ENCODE assay signal across 15 cellular contexts in genomic region chr2:18701546-18701945, GRCh38.
A peak's percentile ranks its signal among the peaks of the same experiment; 100 is the strongest.
DNase-seq lines count a peak whose midpoint lies in the region; ATAC-seq and TF ChIP-seq lines count a peak whose summit lies in the region.
"Had no signal": no experiment of that assay in that cellular context is flagged by ENCODE, and none has a peak within 500 bp of the region (broad histone marks: within the 10 kb centered on the region; RNA-seq: fewer than 3 reads in every experiment).

No MANE protein-coding gene starts in this region.

- intact Hi-C loops in OCI-LY7 (cut with micrococcal nuclease; ENCODE audit: unreplicated experiment): no loop called here

- H3K27ac ChIP-seq in ACC112 (ENCODE audit: low read depth, low read length): peak overlapping the region; percentile 54
- no peak overlapping the region for H3K27ac ChIP-seq in mesenchymal stem cell (ENCODE audit: low read length, poor library complexity, severe bottlenecking)
- H3K27ac ChIP-seq in OCI-LY7 (ENCODE audit: low read depth, low read length, poor library complexity, severe bottlenecking): no peak overlapping the region
- H3K27ac ChIP-seq: C4-2B, HL-60 had no signal

- peak overlapping the region; percentile 5 for H3K9ac ChIP-seq in mesenchymal stem cell (ENCODE audit: low read length)

- H3K36me3 ChIP-seq in ACC112 (ENCODE audit: insufficient read depth, low read length): no peaks in the 10 kb centered on the region
- no peaks in the 10 kb centered on the region for H3K36me3 ChIP-seq in mesenchymal stem cell (ENCODE audit: control insufficient read depth in 1 of 2, insufficient read depth in 2 of 2, low read depth in 1 of 2, low read length in 2 of 2)
- H3K36me3 ChIP-seq in OCI-LY7 (ENCODE audit: insufficient read depth, low read length): no peaks in the 10 kb centered on the region
- H3K36me3 ChIP-seq: BE2C, HAP-1 had no signal

- H3K4me3 ChIP-seq in ACC112 (ENCODE audit: low read depth, low read length) (no peak overlapping the region), cardiac fibroblast (replicated peaks in 1 of 2; ENCODE audit: low read depth in 2 of 2, low read length in 2 of 2) (no peak overlapping the region), mesenchymal stem cell (ENCODE audit: insufficient read depth in 1 of 2, low read depth in 1 of 2, low read length in 2 of 2) (no peak overlapping the region), OCI-LY7 (ENCODE audit: low read depth, low read length, poor library complexity, severe bottlenecking) (no peak overlapping the region)
- H3K4me3 ChIP-seq: HAP-1 had no signal

- H3K18ac ChIP-seq in mesenchymal stem cell (ENCODE audit: low read depth in 1 of 2, low read length in 2 of 2): no peak overlapping the region

- H2BK12ac ChIP-seq in mesenchymal stem cell (ENCODE audit: low read length in 2 of 2): no peak overlapping the region

- no peak overlapping the region for H2BK5ac ChIP-seq in mesenchymal stem cell (ENCODE audit: low read depth, low read length, poor library complexity, severe bottlenecking)

- no peak for TF ChIP-seq CTCF in cardiac fibroblast (IDR thresholded peaks at IDR 0.05; ENCODE audit: low read depth, low read length)
- no peak for TF ChIP-seq CTCF in OCI-LY7 (conservative IDR thresholded peaks at IDR 0.05; ENCODE audit: low read length)

- ATAC-seq in left lobe of liver: no peak

- no peak overlapping the region for H3K4ac ChIP-seq in mesenchymal stem cell (ENCODE audit: low read depth in 1 of 2, low read length in 2 of 2)

- H4K8ac ChIP-seq in mesenchymal stem cell (ENCODE audit: low read length): no peak overlapping the region

- H3K9me2 ChIP-seq in OCI-LY7 (ENCODE audit: insufficient read depth, low read length): no peaks in the 10 kb centered on the region

- POLR2A ChIA-PET in OCI-LY7 (lab: Charles Lee): interaction anchor here (1.2 kb wide), 1 partner anchor 42 kb away, joined by 3 read pairs; no protein-coding TSS in a partner anchor

- H2BK15ac ChIP-seq in mesenchymal stem cell (ENCODE audit: low read depth, poor library complexity, severe bottlenecking): no peak overlapping the region

- no CpG with 5 or more reads among the region's 2 CpGs for WGBS in mesenchymal stem cell

- no peak overlapping the region for H3K23ac ChIP-seq in mesenchymal stem cell (ENCODE audit: low read length in 2 of 2)

- H3K27me3 ChIP-seq in ACC112 (ENCODE audit: insufficient read depth, low read length): no peaks in the 10 kb centered on the region
- H3K27me3 ChIP-seq in mesenchymal stem cell (ENCODE audit: control insufficient read depth in 1 of 2, insufficient read depth in 1 of 2, low read length in 2 of 2): no peaks in the 10 kb centered on the region
- H3K27me3 ChIP-seq: BE2C had no signal

- H3K4me2 ChIP-seq in mesenchymal stem cell (ENCODE audit: low read length, poor library complexity, severe bottlenecking) (no peak overlapping the region), OCI-LY7 (ENCODE audit: low read length) (no peak overlapping the region)

- peak; percentile 5 for DNase-seq in HCEC 1CT
- peak; percentile 25 to 26 for DNase-seq in cardiac fibroblast (ENCODE audit: low read depth in 2 of 2)
- DNase-seq in mesenchymal stem cell: no peak
- DNase-seq in left lobe of liver (ENCODE audit: low spot score): no peak
- DNase-seq in NCI-H187 (lab: John Stamatoyannopoulos, UW): no peak
- DNase-seq in OCI-LY7 (ENCODE audit: low spot score): no peak
- no peak for DNase-seq in activated T-cell treated with anti-CD3 and anti-CD28 coated beads for 4 hours
- DNase-seq: BE2C; CD4-positive, alpha-beta memory T cell; DMS79; GOT3 had no signal

- no peak overlapping the region for H4K91ac ChIP-seq in mesenchymal stem cell (ENCODE audit: low read length)

- peaks cover 39% of the 10 kb centered on the region for H3K4me1 ChIP-seq in ACC112 (ENCODE audit: control insufficient read depth, insufficient read depth, low read length, unreplicated experiment)
- H3K4me1 ChIP-seq in mesenchymal stem cell (ENCODE audit: control insufficient read depth, insufficient read depth, low read depth, low read length): no peaks in the 10 kb centered on the region
- H3K4me1 ChIP-seq in OCI-LY7 (ENCODE audit: insufficient read depth, low read length, poor library complexity, severe bottlenecking): no peaks in the 10 kb centered on the region
- H3K4me1 ChIP-seq: BE2C, HAP-1 had no signal

- H3K9me3 ChIP-seq in mesenchymal stem cell (ENCODE audit: control insufficient read depth, low read length) (no peaks in the 10 kb centered on the region), OCI-LY7 (ENCODE audit: low read length) (no peaks in the 10 kb centered on the region)
- H3K9me3 ChIP-seq: BE2C, HAP-1 had no signal

- no peak overlapping the region for H2BK120ac ChIP-seq in mesenchymal stem cell (ENCODE audit: low read depth, low read length)

- no peaks in the 10 kb centered on the region for H3K79me1 ChIP-seq in mesenchymal stem cell (replicated peaks; ENCODE audit: low read length, poor library complexity, severe bottlenecking)

- H4K20me1 ChIP-seq in OCI-LY7 (ENCODE audit: insufficient read depth, low read length): no peaks in the 10 kb centered on the region

- H2AFZ ChIP-seq in ACC112 (ENCODE audit: low read length, unreplicated experiment) (peak overlapping the region; percentile 34), mesenchymal stem cell (ENCODE audit: low read depth, low read length) (no peak overlapping the region), OCI-LY7 (ENCODE audit: low read length) (no peak overlapping the region)

- no peak overlapping the region for H2AK5ac ChIP-seq in mesenchymal stem cell (ENCODE audit: low read length, severe bottlenecking)

- no peaks in the 10 kb centered on the region for H3K79me2 ChIP-seq in ACC112 (ENCODE audit: control insufficient read depth, insufficient read depth, low read length, unreplicated experiment)
- H3K79me2 ChIP-seq in OCI-LY7 (ENCODE audit: insufficient read depth, low read depth, low read length): no peaks in the 10 kb centered on the region

- BruUV-seq in OCI-LY7 (replicated peaks; lab: Mats Ljungman, UMichigan): no TSS peak

- H3K14ac ChIP-seq in mesenchymal stem cell (ENCODE audit: low read length in 2 of 2): no peak overlapping the region

- CTCF ChIA-PET in OCI-LY7 (lab: Charles Lee; ENCODE audit: unreplicated experiment): no interaction called here

Comparison
In these comparisons a context has a peak if more than half of its experiments do, and no peak if none do; other contexts are left out.
1. DNase-seq: peak in HCEC 1CT (single experiment) and cardiac fibroblast (2 of 2); none in mesenchymal stem cell (single experiment), left lobe of liver (single experiment), NCI-H187 (0 of 2), OCI-LY7 (single experiment) and activated T-cell treated with anti-CD3 and anti-CD28 coated beads for 4 hours (single experiment).